18 cellular contexts compared by ENCODE assay signal in genomic region chr5:120512068-120512467, GRCh38. TPM values are rescaled to one million over a fixed set of nuclear protein-coding genes. Genes with fewer than 3 reads are reported as not detected.
"Had no signal": no experiment of that assay in that cellular context is flagged by ENCODE, and none has a peak within 500 bp of the region (broad histone marks: within the 10 kb centered on the region; RNA-seq: fewer than 3 reads in every experiment).

No MANE protein-coding gene starts in this region.

- H3K4me1 ChIP-seq: prostate gland, tibial nerve, vagina had no signal

- H3K27ac ChIP-seq: ascending aorta, cardiac muscle cell, coronary artery, heart left ventricle, prostate gland, tibial nerve, vagina had no signal

- H3K4me1 Mint-ChIP-seq: activated naive CD8-positive, alpha-beta T cell treated with anti-CD3 and anti-CD28 coated beads, Interleukin-2, amount 10 ng/mL, durations not matched to agents 7 days and 5 days; naive thymus-derived CD4-positive, alpha-beta T cell; stimulated activated naive B cell treated with anti-CD40 and anti-IgM and Interleukin-4, amounts not matched to agents 10 μg/mL and 1 μg/mL and 100 μg/mL, for 72 hours had no signal

- H3K27me3 ChIP-seq: ascending aorta, cardiac muscle cell, heart left ventricle, tibial nerve, vagina had no signal

- H3K9me3 Mint-ChIP-seq: stimulated activated naive B cell treated with anti-CD40 and anti-IgM and Interleukin-4, amounts not matched to agents 10 μg/mL and 1 μg/mL and 100 μg/mL, for 72 hours had no signal

- H3K4me3 Mint-ChIP-seq: activated CD4-positive, alpha-beta memory T cell treated with anti-CD3 and anti-CD28 coated beads for 36 hours; activated naive CD8-positive, alpha-beta T cell treated with anti-CD3 and anti-CD28 coated beads, Interleukin-2, amount 10 ng/mL, durations not matched to agents 7 days and 5 days; naive thymus-derived CD4-positive, alpha-beta T cell; stimulated activated naive B cell treated with anti-CD40 and anti-IgM and Interleukin-4, amounts not matched to agents 10 μg/mL and 1 μg/mL and 100 μg/mL, for 72 hours had no signal

- H3K36me3 ChIP-seq: ascending aorta, cardiac muscle cell, heart left ventricle, prostate gland, tibial nerve, vagina had no signal

- H3K27ac Mint-ChIP-seq: activated CD4-positive, alpha-beta memory T cell treated with anti-CD3 and anti-CD28 coated beads for 36 hours; activated naive CD8-positive, alpha-beta T cell treated with anti-CD3 and anti-CD28 coated beads, Interleukin-2, amount 10 ng/mL, durations not matched to agents 7 days and 5 days; naive thymus-derived CD4-positive, alpha-beta T cell; stimulated activated naive B cell treated with anti-CD40 and anti-IgM and Interleukin-4, amounts not matched to agents 10 μg/mL and 1 μg/mL and 100 μg/mL, for 72 hours had no signal

- H3K36me3 Mint-ChIP-seq: activated CD4-positive, alpha-beta memory T cell treated with anti-CD3 and anti-CD28 coated beads for 36 hours; activated naive CD8-positive, alpha-beta T cell treated with anti-CD3 and anti-CD28 coated beads, Interleukin-2, amount 10 ng/mL, durations not matched to agents 7 days and 5 days; naive thymus-derived CD4-positive, alpha-beta T cell; stimulated activated naive B cell treated with anti-CD40 and anti-IgM and Interleukin-4, amounts not matched to agents 10 μg/mL and 1 μg/mL and 100 μg/mL, for 72 hours had no signal

- H3K27me3 Mint-ChIP-seq: activated CD4-positive, alpha-beta memory T cell treated with anti-CD3 and anti-CD28 coated beads for 36 hours; activated naive CD8-positive, alpha-beta T cell treated with anti-CD3 and anti-CD28 coated beads, Interleukin-2, amount 10 ng/mL, durations not matched to agents 7 days and 5 days; naive thymus-derived CD4-positive, alpha-beta T cell had no signal

- FAIRE-seq: frontal cortex had no signal

- DNase-seq: activated CD4-positive, alpha-beta memory T cell treated with anti-CD3 and anti-CD28 coated beads for 36 hours; activated CD4-positive, alpha-beta T cell treated with anti-CD3 and anti-CD28 coated beads for 1 hour; activated naive CD8-positive, alpha-beta T cell treated with anti-CD3 and anti-CD28 coated beads, Interleukin-2, amount 10 ng/mL, durations not matched to agents 7 days and 5 days; activated T-cell treated with anti-CD3 and anti-CD28 coated beads, Interleukin-2, amount 50 U/mL, for 48 hours; effector CD8-positive, alpha-beta T cell; heart left ventricle; naive thymus-derived CD4-positive, alpha-beta T cell; occipital lobe; stimulated activated CD4-positive, alpha-beta T cell treated with anti-CD3 and anti-CD28 coated beads, Interleukin-2, amount 100 ng/mL, for 24 hours; stimulated activated naive B cell treated with anti-CD40 and anti-IgM and Interleukin-4, amounts not matched to agents 10 μg/mL and 1 μg/mL and 100 μg/mL, for 72 hours had no signal

- H3K9me3 ChIP-seq: ascending aorta, heart left ventricle, prostate gland, tibial nerve, vagina had no signal

- H3K4me3 ChIP-seq: ascending aorta, cardiac muscle cell, coronary artery, heart left ventricle, prostate gland, tibial nerve, vagina had no signal

RNA-seq across cellular contexts. Expression of gene PRR16, which starts 48.0 kb away (rescaled TPM):
- total RNA-seq: activated CD4-positive, alpha-beta memory T cell treated with anti-CD3 and anti-CD28 coated beads for 36 hours; activated naive CD8-positive, alpha-beta T cell treated with anti-CD3 and anti-CD28 coated beads, Interleukin-2, amount 10 ng/mL, durations not matched to agents 7 days and 5 days; lung microvascular endothelial cell; naive thymus-derived CD4-positive, alpha-beta T cell had no signal
- polyA plus RNA-seq: naive thymus-derived CD4-positive, alpha-beta T cell had no signal
